In the genomic region with DNA sequence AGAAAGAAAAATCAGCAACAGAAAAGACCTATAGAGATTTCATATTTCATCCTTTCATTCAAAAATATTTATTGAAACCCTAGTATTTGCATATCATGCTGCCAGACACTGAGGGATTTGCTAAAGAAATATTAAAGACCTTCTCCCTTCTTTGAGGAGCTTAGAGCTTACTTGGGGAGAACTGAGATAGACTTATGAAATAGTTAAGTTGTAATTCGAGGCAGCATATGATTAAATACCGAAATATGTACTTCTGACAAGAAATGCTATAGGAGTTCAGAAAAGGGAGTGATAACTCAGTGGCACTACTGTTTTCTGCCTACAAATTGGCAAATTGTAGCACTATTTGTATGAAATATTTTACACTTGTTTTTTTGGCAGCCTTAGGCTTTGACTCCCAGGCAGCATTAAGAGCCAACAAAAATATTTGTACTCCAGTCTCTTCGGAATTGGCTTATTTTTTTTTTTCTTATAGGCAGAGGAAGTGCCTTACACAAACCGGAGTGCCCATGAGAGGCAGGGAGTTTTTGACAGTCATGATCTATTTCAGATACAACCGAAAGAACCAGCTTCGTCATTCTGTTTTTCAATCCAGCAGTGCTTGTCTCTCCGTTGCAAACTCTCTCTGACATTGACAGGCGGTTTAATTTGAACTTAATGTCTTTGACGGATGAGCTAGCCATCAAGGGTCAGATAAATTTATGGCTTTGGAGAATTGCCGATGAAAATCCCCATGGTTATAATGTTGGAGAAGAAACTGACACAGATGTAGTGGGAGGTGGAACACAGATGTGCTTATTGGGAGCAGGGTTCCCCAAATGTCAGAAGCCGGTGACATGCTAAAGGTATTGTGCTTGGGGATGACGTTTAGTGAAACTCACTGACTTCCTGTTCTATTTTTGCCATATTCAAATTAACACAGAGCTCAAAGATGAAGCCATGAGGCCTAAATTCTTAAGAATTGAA, we compare ENCODE assay signal across 9 cellular contexts. TPM values are rescaled to one million over a fixed set of nuclear protein-coding genes. Genes with fewer than 3 reads are reported as not detected.
DNase-seq lines count a peak whose midpoint lies in the region; ATAC-seq and TF ChIP-seq lines count a peak whose summit lies in the region.
"Had no signal": no experiment of that assay in that cellular context is flagged by ENCODE, and none has a peak within 500 bp of the region (broad histone marks: within the 10 kb centered on the region; RNA-seq: fewer than 3 reads in every experiment).

No MANE protein-coding gene starts in this region.

- peak in 1 of 2 donors; percentile 9 for TF ChIP-seq EP300 in tibial nerve (IDR thresholded peaks at IDR 0.05)

- H3K36me3 ChIP-seq in CD8-positive, alpha-beta memory T cell (ENCODE audit: insufficient read depth, low read length) = no peaks in the 10 kb centered on the region
- no peaks in the 10 kb centered on the region for H3K36me3 ChIP-seq in tibial nerve
- H3K36me3 ChIP-seq: cardiac muscle cell had no signal

- H3K27me3 ChIP-seq in CD8-positive, alpha-beta memory T cell (ENCODE audit: insufficient read depth, low read length, poor library complexity, severe bottlenecking) = no peaks in the 10 kb centered on the region
- no peaks in the 10 kb centered on the region for H3K27me3 ChIP-seq in tibial nerve
- H3K27me3 ChIP-seq: cardiac muscle cell had no signal

- H3K9me3 Mint-ChIP-seq in CD8-positive, alpha-beta memory T cell = peaks cover 0 to 2% (median 0%) of the 10 kb centered on the region in 5 donors
- peaks cover under 1 to 8% of the 10 kb centered on the region in 2 donors for H3K9me3 Mint-ChIP-seq in activated naive CD4-positive, alpha-beta T cell treated with anti-CD3 and anti-CD28 coated beads, Interleukin-2, amount 50 U/mL, for 72 hours
- H3K9me3 Mint-ChIP-seq in memory B cell = no peaks in the 10 kb centered on the region
- H3K9me3 Mint-ChIP-seq in nephron progenitor cell = peaks cover 4% of the 10 kb centered on the region

- peaks cover 1 to 13% (median 12%) of the 10 kb centered on the region in 3 donors for H3K36me3 Mint-ChIP-seq in CD8-positive, alpha-beta memory T cell
- H3K36me3 Mint-ChIP-seq in activated naive CD4-positive, alpha-beta T cell treated with anti-CD3 and anti-CD28 coated beads, Interleukin-2, amount 50 U/mL, for 72 hours = peaks cover 1 to 16% of the 10 kb centered on the region in 2 donors
- H3K36me3 Mint-ChIP-seq in memory B cell = peaks cover 7% of the 10 kb centered on the region
- H3K36me3 Mint-ChIP-seq in nephron progenitor cell (ENCODE audit: low read depth) = no peaks in the 10 kb centered on the region

- H3K27ac Mint-ChIP-seq in CD8-positive, alpha-beta memory T cell = peak overlapping the region; percentile 91 to 99 (median 97)
- H3K27ac Mint-ChIP-seq in activated naive CD4-positive, alpha-beta T cell treated with anti-CD3 and anti-CD28 coated beads, Interleukin-2, amount 50 U/mL, for 72 hours = peak overlapping the region; percentile 91 to 93
- H3K27ac Mint-ChIP-seq in memory B cell (peak overlapping the region; percentile 99), nephron progenitor cell (no peak overlapping the region)

- ATAC-seq in GM21381 (IDR thresholded peaks at IDR 0.05; ENCODE audit: unreplicated experiment) (peak; percentile 72), memory B cell (ENCODE audit: low read depth) (peak; percentile 88)
- peak; percentile 76 to 84 for ATAC-seq in activated naive CD4-positive, alpha-beta T cell treated with anti-CD3 and anti-CD28 coated beads, Interleukin-2, amount 50 U/mL, for 72 hours

- no peaks in the 10 kb centered on the region for H3K27me3 Mint-ChIP-seq in CD8-positive, alpha-beta memory T cell
- H3K27me3 Mint-ChIP-seq in memory B cell (no peaks in the 10 kb centered on the region), nephron progenitor cell (ENCODE audit: low read depth, poor library complexity) (peaks cover 14% of the 10 kb centered on the region)

- peak overlapping the region; percentile 52 for H3K4me3 ChIP-seq in CD8-positive, alpha-beta memory T cell (ENCODE audit: low read length)
- peak overlapping the region in 2 of 4 donors; percentile 11 to 21 for H3K4me3 ChIP-seq in tibial nerve
- H3K4me3 ChIP-seq: cardiac muscle cell had no signal

- peaks cover 54% of the 10 kb centered on the region for H3K4me1 ChIP-seq in CD8-positive, alpha-beta memory T cell (ENCODE audit: insufficient read depth, low read length)
- peaks cover 0 to 25% (median 10%) of the 10 kb centered on the region in 4 donors for H3K4me1 ChIP-seq in tibial nerve

- TF ChIP-seq POLR2A in tibial nerve (IDR thresholded peaks at IDR 0.05) = no peak

- TF ChIP-seq CTCF in tibial nerve (IDR thresholded peaks at IDR 0.05) = no peak
- no peak for TF ChIP-seq CTCF in nephron progenitor cell (IDR thresholded peaks at IDR 0.05)

- in situ Hi-C loops in KBM-7 (cut with MboI; ENCODE audit: low pct_unique_long_range_greater_than_20kb, low sequenced_read_pairs) = no loop called here
- in situ Hi-C loops in ACHN (cut with HindIII; ENCODE audit: low pct_ligation_motif_present, low pct_unique_long_range_greater_than_20kb, low sequenced_read_pairs) = no loop called here

- H3K27ac ChIP-seq in CD8-positive, alpha-beta memory T cell (ENCODE audit: low read depth, low read length) = peak overlapping the region; percentile 59
- H3K27ac ChIP-seq in tibial nerve = peak overlapping the region; percentile 8 to 80 (median 70)
- H3K27ac ChIP-seq: cardiac muscle cell had no signal

- POLR2A ChIA-PET in CD8-positive, alpha-beta memory T cell (lab: Charles Lee) = interaction anchor here (1.0 to 1.4 kb wide), 6 partner anchors 12 to 60 kb away, joined by 3 to 10 read pairs (median 4); no protein-coding TSS in a partner anchor

- WGBS in tibial nerve, 2 donors = 14 to 15% methylated on average over 12 of the region's 12 CpGs

- DNase-seq in CD8-positive, alpha-beta memory T cell = peak in 2 of 5 donors; percentile 30 to 45
- peak; percentile 48 for DNase-seq in KBM-7
- DNase-seq in activated naive CD4-positive, alpha-beta T cell treated with anti-CD3 and anti-CD28 coated beads, Interleukin-2, amount 50 U/mL, for 72 hours (ENCODE audit: low spot score in 2 of 2) = peak in 1 of 2 donors; percentile 37
- peak; percentile 54 to 66 for DNase-seq in memory B cell (ENCODE audit: low spot score in 2 of 2)
- peak in 1 of 2 donors; percentile 14 for DNase-seq in tibial nerve (ENCODE audit: low spot score in 2 of 2)
- DNase-seq in nephron progenitor cell = no peak
- DNase-seq in ACHN = no peak

- CTCF ChIA-PET in CD8-positive, alpha-beta memory T cell (lab: Charles Lee) = interaction anchor here (1.1 to 1.7 kb wide), 3 partner anchors 42 to 59 kb away, joined by 4 to 7 read pairs (median 6); no protein-coding TSS in a partner anchor

- peaks cover 55 to 68% (median 66%) of the 10 kb centered on the region in 3 donors for H3K4me1 Mint-ChIP-seq in CD8-positive, alpha-beta memory T cell
- H3K4me1 Mint-ChIP-seq in memory B cell (peaks cover 32% of the 10 kb centered on the region), nephron progenitor cell (peaks cover 14% of the 10 kb centered on the region)

- H3K4me3 Mint-ChIP-seq in CD8-positive, alpha-beta memory T cell = peak overlapping the region; percentile 76 to 88 (median 82)
- H3K4me3 Mint-ChIP-seq in memory B cell (peak overlapping the region; percentile 86), nephron progenitor cell (no peak overlapping the region)

- H3K9me3 ChIP-seq in CD8-positive, alpha-beta memory T cell (ENCODE audit: low read length) = no peaks in the 10 kb centered on the region
- H3K9me3 ChIP-seq in tibial nerve = no peaks in the 10 kb centered on the region

RNA-seq across cellular contexts. Expression of a gene that starts 59.4 kb away (rescaled TPM):
- 1 to 10 TPM; 5.0 to 5.6 TPM for total RNA-seq in CD8-positive, alpha-beta memory T cell
- 8.1 TPM for polyA plus RNA-seq in CD8-positive, alpha-beta memory T cell
- total RNA-seq in activated naive CD4-positive, alpha-beta T cell treated with anti-CD3 and anti-CD28 coated beads, Interleukin-2, amount 50 U/mL, for 72 hours = 1 to 10 TPM; 3.1 to 9.2 TPM
- total RNA-seq in tibial nerve = 10 to 100 TPM in 2 of 4 donors, 1 to 10 TPM in 2; 9.0 to 20.8 (median 11.4) TPM

Comparison
In these comparisons a context has a peak if more than half of its experiments do, and no peak if none do; other contexts are left out.
1. DNase-seq: peak in KBM-7 (single experiment) and memory B cell (2 of 2); none in nephron progenitor cell (single experiment) and ACHN (single experiment).
2. Peak in every context shown above with its lines, with median percentiles within 50 percentile points of each other: ATAC-seq.